8 cellular contexts compared by ENCODE assay signal in genomic region chr19:9768175-9769112, GRCh38. TPM values are rescaled to one million over a fixed set of nuclear protein-coding genes. Genes with fewer than 3 reads are reported as not detected.
DNase-seq lines count a peak whose midpoint lies in the region; ATAC-seq and TF ChIP-seq lines count a peak whose summit lies in the region.

Gene ZNF846 (minus strand): TSS chr19:9768738. CDS start chr19:9764950, 3,788 bp downstream.

- TF ChIP-seq CTCF in HFF-Myc (IDR thresholded peaks at IDR 0.05; ENCODE audit: low read depth, low read length, missing control alignments) (no peak), NB4 (IDR thresholded peaks at IDR 0.05; ENCODE audit: low read depth, low read length) (no peak), SK-N-SH (IDR thresholded peaks at IDR 0.05) (no peak)

- peaks cover 14 to 22% of the 10 kb centered on the region in 2 donors for H3K36me3 Mint-ChIP-seq in activated naive CD4-positive, alpha-beta T cell treated with anti-CD3 and anti-CD28 coated beads, Interleukin-2, amount 50 U/mL, for 72 hours

- no peaks in the 10 kb centered on the region; a peak in 1 of 4 replicates for H3K4me1 ChIP-seq in SK-N-SH (ENCODE audit: control insufficient read depth in 1 of 2, insufficient read depth in 2 of 2, low read depth in 1 of 2, low read length in 1 of 2)

- H3F3A ChIP-seq in SK-N-SH (replicated peaks; ENCODE audit: insufficient read depth): peaks cover 11% of the 10 kb centered on the region

- peak; percentile 98 for TF ChIP-seq POLR2A in NB4 (IDR thresholded peaks at IDR 0.05; ENCODE audit: extremely low read depth, insufficient read length)

- CTCF ChIA-PET in SK-N-SH (lab: Yijun Ruan, JAX): interaction anchor here (0.6 to 1.8 kb wide), 7 partner anchors 9 to 146 kb away, joined by 3 to 10 read pairs (median 4); partner anchors contain the start of gene ZNF561

- POLR2A ChIA-PET in SK-N-SH (lab: Yijun Ruan, JAX): interaction anchor here (1.1 to 1.7 kb wide), 4 partner anchors 60 to 147 kb away, joined by 5 to 15 read pairs (median 6); partner anchors contain the start of genes UBL5 and ZNF561

- H3K27ac ChIP-seq in SK-N-SH (ENCODE audit: low read depth in 2 of 2, low read length in 1 of 2): peak within 1 kb of the TSS; percentile 85 to 92

- peak within 1 kb of the TSS; percentile 59 for H3K4me3 ChIP-seq in HFF-Myc (replicated peaks; ENCODE audit: low read depth, low read length)
- H3K4me3 ChIP-seq in NB4 (ENCODE audit: low read depth, low read length): peak within 1 kb of the TSS; percentile 73
- H3K4me3 ChIP-seq in SK-N-SH (ENCODE audit: low read depth in 2 of 2, low read length in 1 of 2): peak within 1 kb of the TSS; percentile 62 to 83

- peak within 1 kb of the TSS; percentile 83 for H3K4me2 ChIP-seq in SK-N-SH

- peaks cover 0 to 20% of the 10 kb centered on the region in 2 experiments for H3K36me3 ChIP-seq in SK-N-SH (replicated peaks in 1 of 2; ENCODE audit: control insufficient read depth in 1 of 2, insufficient read depth in 2 of 2, low read length in 1 of 2)

- peaks cover 19% of the 10 kb centered on the region; the same call in 1 of the 2 replicates for H3K79me2 ChIP-seq in SK-N-SH (ENCODE audit: insufficient read depth)

- WGBS in SK-N-SH (ENCODE audit: low lambda C conversion rate): 5% methylated on average over 40 of the region's 65 CpGs

- H3K9me3 ChIP-seq in SK-N-SH: no peaks in the 10 kb centered on the region

- H2AFZ ChIP-seq in SK-N-SH (ENCODE audit: low read depth): peak within 1 kb of the TSS; percentile 86

- no peak; the same call in 1 of the 2 replicates for TF ChIP-seq RAD21 in SK-N-SH (IDR thresholded peaks at IDR 0.05; ENCODE audit: low read length)

- H3K9ac ChIP-seq in SK-N-SH: peak within 1 kb of the TSS; percentile 77

- ATAC-seq in activated naive CD4-positive, alpha-beta T cell treated with anti-CD3 and anti-CD28 coated beads, Interleukin-2, amount 50 U/mL, for 72 hours: peak; percentile 99

- DNase-seq in GM04503 (ENCODE audit: low read depth): peak; percentile 79
- DNase-seq in HFF-Myc (ENCODE audit: extremely low read depth, low read depth): peak; percentile 90
- peak; percentile 100 for DNase-seq in NB4 (ENCODE audit: low read depth)
- peak; percentile 95 for DNase-seq in SK-N-SH
- DNase-seq in activated naive CD4-positive, alpha-beta T cell treated with anti-CD3 and anti-CD28 coated beads, Interleukin-2, amount 50 U/mL, for 72 hours (ENCODE audit: low spot score in 2 of 2): peak; percentile 88 to 95
- DNase-seq in globus pallidus (ENCODE audit: low spot score): peak; percentile 90
- DNase-seq in nucleus accumbens (lab: John Stamatoyannopoulos, UW): peak in 55 of 56 donors; percentile 61 to 95 (median 86)
- DNase-seq in superior temporal gyrus (ENCODE audit: extremely low spot score): peak; percentile 95

- H3K27ac Mint-ChIP-seq in activated naive CD4-positive, alpha-beta T cell treated with anti-CD3 and anti-CD28 coated beads, Interleukin-2, amount 50 U/mL, for 72 hours: peak within 1 kb of the TSS; percentile 95 to 98

- no peaks in the 10 kb centered on the region for H3K9me2 ChIP-seq in SK-N-SH

- peaks cover 2 to 10% of the 10 kb centered on the region in 2 donors for H3K9me3 Mint-ChIP-seq in activated naive CD4-positive, alpha-beta T cell treated with anti-CD3 and anti-CD28 coated beads, Interleukin-2, amount 50 U/mL, for 72 hours

- no peaks in the 10 kb centered on the region for H4K20me1 ChIP-seq in SK-N-SH (ENCODE audit: insufficient read depth)

- H3K27me3 ChIP-seq in SK-N-SH (ENCODE audit: insufficient read depth): no peaks in the 10 kb centered on the region

- TF ChIP-seq EP300 in SK-N-SH (IDR thresholded peaks at IDR 0.05; ENCODE audit: borderline replicate concordance in 1 of 2, low read depth in 1 of 2, low read length in 1 of 2): no peak

TF ChIP-seq in SK-N-SH, 30 proteins besides CTCF, POLR2A, EP300 and RAD21 (continues in another document):
- TF ChIP-seq TCF12 (IDR thresholded peaks at IDR 0.05) (peak; percentile 44), POLR2AphosphoS5 (IDR thresholded peaks at IDR 0.05; ENCODE audit: low read depth, low read length) (peak; percentile 89), TEAD4 (IDR thresholded peaks at IDR 0.05; ENCODE audit: borderline replicate concordance, insufficient read depth) (0 out of 2 replicates have a peak, but pooled peaks have one; percentile 3), NFIC (IDR thresholded peaks at IDR 0.05; ENCODE audit: borderline replicate concordance) (no peak; the same call in 1 of the 2 replicates), RXRA (IDR thresholded peaks at IDR 0.05; ENCODE audit: borderline replicate concordance, low read depth) (no peak), MXI1 (IDR thresholded peaks at IDR 0.05; ENCODE audit: low read depth, low read length) (peak; percentile 56), CHD2 (IDR thresholded peaks at IDR 0.05; ENCODE audit: low read length, partially characterized antibody) (peak; percentile 83), PBX3 (IDR thresholded peaks at IDR 0.05) (0 out of 2 replicates have a peak, but pooled peaks have one; percentile 14), ZBTB33 (IDR thresholded peaks at IDR 0.05; ENCODE audit: borderline replicate concordance, low read depth) (peak; percentile 56; the same call in 1 of the 2 replicates), REST (IDR thresholded peaks at IDR 0.05; ENCODE audit: low read depth, low read length) (0 out of 2 replicates have a peak, but pooled peaks have one; percentile 15), MAX (IDR thresholded peaks at IDR 0.05; ENCODE audit: low read depth) (peak; percentile 92), GABPA (IDR thresholded peaks at IDR 0.05; ENCODE audit: low read depth) (peak; percentile 99), FOXJ3 (CRISPR knock-in tag; IDR thresholded peaks at IDR 0.05) (peak; percentile 31; the same call in 1 of the 2 replicates), SMC3 (IDR thresholded peaks at IDR 0.05; ENCODE audit: low read depth, low read length) (peak; percentile 27)

RNA-seq across cellular contexts. Expression of gene ZNF846, which starts in this region (rescaled TPM):
- polyA plus RNA-seq in SK-N-SH (2012; rRNA removed): 6.7 and 7.5 TPM in 2 replicates
- 6.3 and 7.7 TPM in 2 replicates for polyA plus RNA-seq in SK-N-SH (2012; cell fraction: cytosol; rRNA removed)
- polyA plus RNA-seq in SK-N-SH (2012; cell fraction: nucleus; rRNA removed): 15.7 and 18.7 TPM in 2 replicates
- total RNA-seq in activated naive CD4-positive, alpha-beta T cell treated with anti-CD3 and anti-CD28 coated beads, Interleukin-2, amount 50 U/mL, for 72 hours: 1 to 10 TPM; 5.2 to 5.8 TPM

Comparison
In these comparisons a context has a peak if more than half of its experiments do, and no peak if none do; other contexts are left out.
1. Peak in every context shown above with its lines: DNase-seq, ATAC-seq, H3K4me3 ChIP-seq and H3K27ac ChIP-seq.